9 cellular contexts compared by ENCODE assay signal in the genomic region with DNA sequence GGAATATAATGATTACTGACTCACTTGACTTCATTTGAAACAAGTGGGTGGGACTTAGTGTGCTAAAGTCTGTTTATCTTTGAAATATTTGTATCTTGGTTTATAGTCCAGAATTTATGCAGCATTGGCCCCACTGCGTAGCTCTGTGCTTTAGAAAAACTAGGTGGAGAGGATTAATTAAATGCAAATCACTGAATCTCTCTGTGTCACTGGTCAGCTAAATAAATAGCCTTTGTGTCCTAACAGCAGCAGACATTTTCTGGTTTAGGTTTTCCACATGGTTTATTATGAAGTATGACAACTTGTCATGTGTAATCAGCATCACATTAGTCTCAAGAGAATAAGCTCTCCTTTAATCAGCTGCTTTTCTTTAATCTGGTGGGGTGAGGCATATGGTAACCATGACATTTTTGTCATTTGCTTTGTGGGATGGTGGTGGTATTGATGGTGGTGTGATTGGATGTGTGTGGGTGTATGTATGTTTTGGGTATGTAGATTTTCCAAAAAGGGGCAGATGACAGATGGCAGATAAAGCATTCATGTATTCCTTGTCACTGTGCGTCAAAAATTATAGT. TPM values are rescaled to one million over a fixed set of nuclear protein-coding genes. Genes with fewer than 3 reads are reported as not detected.
A peak's percentile ranks its signal among the peaks of the same experiment; 100 is the strongest.
DNase-seq lines count a peak whose midpoint lies in the region; ATAC-seq and FAIRE-seq lines count a peak whose summit lies in the region.
"Had no signal": no experiment of that assay in that cellular context is flagged by ENCODE, and none has a peak within 500 bp of the region (broad histone marks: within the 10 kb centered on the region; RNA-seq: fewer than 3 reads in every experiment).

No MANE protein-coding gene starts in this region.

- H3K9me3 Mint-ChIP-seq in activated T-cell treated with anti-CD3 and anti-CD28 coated beads, Interleukin-2, amount 50 U/mL, for 24 hours = no peaks in the 10 kb centered on the region
- H3K9me3 Mint-ChIP-seq in activated naive CD4-positive, alpha-beta T cell treated with anti-CD3 and anti-CD28 coated beads, Interleukin-2, amount 50 U/mL, for 72 hours = no peaks in the 10 kb centered on the region
- no peaks in the 10 kb centered on the region for H3K9me3 Mint-ChIP-seq in stimulated activated naive CD8-positive, alpha-beta T cell treated with anti-CD3 and anti-CD28 coated beads, Interleukin-15, Interleukin-2, amounts not matched to agents 100 ng/mL and 50 ng/mL, for 24 hours

- H3K4me1 Mint-ChIP-seq in activated T-cell treated with anti-CD3 and anti-CD28 coated beads, Interleukin-2, amount 50 U/mL, for 24 hours (ENCODE audit: low read depth) = peaks cover 34% of the 10 kb centered on the region
- peaks cover 37% of the 10 kb centered on the region for H3K4me1 Mint-ChIP-seq in stimulated activated naive CD8-positive, alpha-beta T cell treated with anti-CD3 and anti-CD28 coated beads, Interleukin-15, Interleukin-2, amounts not matched to agents 100 ng/mL and 50 ng/mL, for 24 hours (ENCODE audit: low read depth)

- peak; percentile 66 to 74 for ATAC-seq in activated naive CD4-positive, alpha-beta T cell treated with anti-CD3 and anti-CD28 coated beads, Interleukin-2, amount 50 U/mL, for 72 hours

- H3K27ac Mint-ChIP-seq in activated T-cell treated with anti-CD3 and anti-CD28 coated beads, Interleukin-2, amount 50 U/mL, for 24 hours = peak overlapping the region; percentile 85
- peak overlapping the region in 1 of 2 donors; percentile 1 for H3K27ac Mint-ChIP-seq in activated naive CD4-positive, alpha-beta T cell treated with anti-CD3 and anti-CD28 coated beads, Interleukin-2, amount 50 U/mL, for 72 hours
- H3K27ac Mint-ChIP-seq in stimulated activated naive CD8-positive, alpha-beta T cell treated with anti-CD3 and anti-CD28 coated beads, Interleukin-15, Interleukin-2, amounts not matched to agents 100 ng/mL and 50 ng/mL, for 24 hours = peak overlapping the region; percentile 93

- DNase-seq in activated T-cell treated with anti-CD3 and anti-CD28 coated beads, Interleukin-2, amount 50 U/mL, for 24 hours = no peak
- no peak for DNase-seq in activated T-cell treated with anti-CD3 and anti-CD28 coated beads for 4 hours
- no peak for DNase-seq in activated naive CD4-positive, alpha-beta T cell treated with anti-CD3 and anti-CD28 coated beads, Interleukin-2, amount 50 U/mL, for 72 hours (ENCODE audit: low spot score in 2 of 2)
- DNase-seq in NCI-H226 = no peak
- DNase-seq in KBM-7 = no peak
- no peak for DNase-seq in Kasumi-1 (lab: John Stamatoyannopoulos, UW)
- DNase-seq: MG63 had no signal

- H3K4me3 Mint-ChIP-seq in activated T-cell treated with anti-CD3 and anti-CD28 coated beads, Interleukin-2, amount 50 U/mL, for 24 hours = no peak overlapping the region
- peak overlapping the region; percentile 59 for H3K4me3 Mint-ChIP-seq in stimulated activated naive CD8-positive, alpha-beta T cell treated with anti-CD3 and anti-CD28 coated beads, Interleukin-15, Interleukin-2, amounts not matched to agents 100 ng/mL and 50 ng/mL, for 24 hours

- no peaks in the 10 kb centered on the region for H3K27me3 Mint-ChIP-seq in activated T-cell treated with anti-CD3 and anti-CD28 coated beads, Interleukin-2, amount 50 U/mL, for 24 hours
- no peaks in the 10 kb centered on the region for H3K27me3 Mint-ChIP-seq in stimulated activated naive CD8-positive, alpha-beta T cell treated with anti-CD3 and anti-CD28 coated beads, Interleukin-15, Interleukin-2, amounts not matched to agents 100 ng/mL and 50 ng/mL, for 24 hours

- peaks cover 34% of the 10 kb centered on the region for H3K36me3 Mint-ChIP-seq in activated T-cell treated with anti-CD3 and anti-CD28 coated beads, Interleukin-2, amount 50 U/mL, for 24 hours (ENCODE audit: low read depth)
- H3K36me3 Mint-ChIP-seq in activated naive CD4-positive, alpha-beta T cell treated with anti-CD3 and anti-CD28 coated beads, Interleukin-2, amount 50 U/mL, for 72 hours = no peaks in the 10 kb centered on the region
- peaks cover 30% of the 10 kb centered on the region for H3K36me3 Mint-ChIP-seq in stimulated activated naive CD8-positive, alpha-beta T cell treated with anti-CD3 and anti-CD28 coated beads, Interleukin-15, Interleukin-2, amounts not matched to agents 100 ng/mL and 50 ng/mL, for 24 hours (ENCODE audit: low read depth)

- in situ Hi-C loops in KBM-7 (cut with MboI; ENCODE audit: low pct_unique_long_range_greater_than_20kb, low sequenced_read_pairs) = no loop called here

- FAIRE-seq in islet of Langerhans (lab: Jason Lieb, UNC) = peak; percentile 96

RNA-seq across cellular contexts. Expression of a gene that starts 33.9 kb away (rescaled TPM):
- 10 to 100 TPM; 22.3 to 34.5 TPM for total RNA-seq in activated naive CD4-positive, alpha-beta T cell treated with anti-CD3 and anti-CD28 coated beads, Interleukin-2, amount 50 U/mL, for 72 hours

RNA-seq across cellular contexts. Expression of a gene that starts 44.0 kb away (rescaled TPM):
- total RNA-seq in activated naive CD4-positive, alpha-beta T cell treated with anti-CD3 and anti-CD28 coated beads, Interleukin-2, amount 50 U/mL, for 72 hours = 100 to 1,000 TPM in 1 of 2 donors, 10 to 100 TPM in 1; 77.5 to 129 TPM
